In the genomic region with DNA sequence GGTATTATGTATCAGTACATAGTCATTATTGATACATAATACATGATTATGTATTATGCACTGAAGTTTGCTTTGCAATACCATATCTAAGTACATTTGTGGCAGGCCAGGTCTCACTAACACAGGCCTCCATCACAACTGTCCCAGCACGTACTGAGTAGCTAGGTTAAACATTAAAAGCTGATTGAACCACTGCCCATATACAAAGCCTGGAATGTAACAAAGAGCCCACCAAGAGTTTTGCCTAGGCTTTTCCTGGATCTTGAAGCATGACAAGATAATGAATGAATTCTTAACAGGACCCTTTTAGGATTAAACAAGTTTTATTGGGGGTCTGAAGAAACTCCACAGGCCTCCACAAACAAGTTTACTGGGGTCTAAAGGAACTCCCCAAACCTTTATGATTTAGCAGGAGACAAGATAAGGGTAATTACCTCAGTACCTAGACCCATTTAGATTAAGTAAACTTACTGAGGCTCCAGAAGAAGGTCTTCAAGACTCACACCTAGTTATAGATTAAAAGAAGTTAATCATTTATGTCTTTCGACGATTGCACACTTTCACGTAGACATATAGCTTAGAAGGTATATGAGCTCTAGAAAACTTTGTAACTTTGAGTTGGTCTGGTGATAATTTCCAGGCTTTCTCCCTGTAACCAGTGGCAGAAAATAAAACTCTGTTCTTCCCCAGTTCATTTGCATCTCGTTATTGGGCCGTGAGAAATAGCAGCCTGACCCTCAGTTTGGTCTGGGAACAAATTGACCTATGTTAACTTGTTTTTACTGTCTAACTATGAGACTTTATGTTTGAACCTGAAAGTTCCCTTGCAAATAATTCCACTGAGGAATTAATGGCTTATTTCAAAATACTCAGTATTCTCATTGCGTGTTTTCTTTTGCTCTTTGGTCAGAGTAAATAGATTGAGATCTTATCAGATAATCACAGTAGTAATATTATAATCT, we compare ENCODE assay signal across 28 cellular contexts.
A peak's percentile ranks its signal among the peaks of the same experiment; 100 is the strongest.
DNase-seq lines count a peak whose midpoint lies in the region; ATAC-seq, FAIRE-seq and TF ChIP-seq lines count a peak whose summit lies in the region.
"Had no signal": no experiment of that assay in that cellular context is flagged by ENCODE, and none has a peak within 500 bp of the region (broad histone marks: within the 10 kb centered on the region; RNA-seq: fewer than 3 reads in every experiment).

No MANE protein-coding gene starts in this region.

- H3K4me3 Mint-ChIP-seq in type B pancreatic cell = peak overlapping the region; percentile 8
- H3K4me3 Mint-ChIP-seq: activated CD8-positive, alpha-beta memory T cell treated with anti-CD3 and anti-CD28 coated beads, Interleukin-2, amount 10 ng/mL, durations not matched to agents 7 days and 5 days; effector memory CD8-positive, alpha-beta T cell; naive thymus-derived CD4-positive, alpha-beta T cell; stimulated activated effector memory CD8-positive, alpha-beta T cell treated with anti-CD3 and anti-CD28 coated beads, Interleukin-12 subunit alpha, Interleukin-12 subunit beta, amount 100 ng/mL, for 72 hours had no signal

- peak overlapping the region in 1 of 2 donors; percentile 28 for H3K27ac ChIP-seq in kidney (ENCODE audit: low read depth in 2 of 2, low read length in 2 of 2)
- H3K27ac ChIP-seq in WERI-Rb-1 = no peak overlapping the region
- no peak overlapping the region for H3K27ac ChIP-seq in body of pancreas
- H3K27ac ChIP-seq: ascending aorta, C4-2B, transverse colon had no signal

- peak; percentile 76 for FAIRE-seq in GM18507 (lab: Jason Lieb, UNC)
- FAIRE-seq in kidney (lab: Jason Lieb, UNC) = peak; percentile 81
- FAIRE-seq: K562 had no signal

- H3K27me3 ChIP-seq in WERI-Rb-1 (ENCODE audit: insufficient read depth, low read depth, severe bottlenecking) = peaks cover 4% of the 10 kb centered on the region
- no peaks in the 10 kb centered on the region for H3K27me3 ChIP-seq in body of pancreas
- H3K27me3 ChIP-seq: ascending aorta, transverse colon had no signal

- H3K27ac Mint-ChIP-seq in type B pancreatic cell = peak overlapping the region; percentile 24
- H3K27ac Mint-ChIP-seq: activated CD8-positive, alpha-beta memory T cell treated with anti-CD3 and anti-CD28 coated beads, Interleukin-2, amount 10 ng/mL, durations not matched to agents 7 days and 5 days; effector memory CD8-positive, alpha-beta T cell; naive thymus-derived CD4-positive, alpha-beta T cell; stimulated activated effector memory CD8-positive, alpha-beta T cell treated with anti-CD3 and anti-CD28 coated beads, Interleukin-12 subunit alpha, Interleukin-12 subunit beta, amount 100 ng/mL, for 72 hours had no signal

- H3K4me1 ChIP-seq in kidney (ENCODE audit: control insufficient read depth in 1 of 2, insufficient read depth in 1 of 2, low read depth in 1 of 2, low read length in 2 of 2) (no peaks in the 10 kb centered on the region), body of pancreas (no peaks in the 10 kb centered on the region)
- H3K4me1 ChIP-seq: ascending aorta, transverse colon had no signal

- ATAC-seq in body of pancreas = no peak
- ATAC-seq: activated CD8-positive, alpha-beta memory T cell treated with anti-CD3 and anti-CD28 coated beads, Interleukin-2, amount 10 ng/mL, durations not matched to agents 7 days and 5 days; effector memory CD8-positive, alpha-beta T cell; K562; naive thymus-derived CD4-positive, alpha-beta T cell; Right ventricle myocardium inferior; stimulated activated effector memory CD8-positive, alpha-beta T cell treated with anti-CD3 and anti-CD28 coated beads, Interleukin-12 subunit alpha, Interleukin-12 subunit beta, amount 100 ng/mL, for 72 hours had no signal

- H3K9ac ChIP-seq in kidney (ENCODE audit: low read length in 2 of 2) = no peak overlapping the region
- H3K9ac ChIP-seq: SK-N-SH had no signal

- no peaks in the 10 kb centered on the region for H3K9me3 Mint-ChIP-seq in type B pancreatic cell
- H3K9me3 Mint-ChIP-seq: effector memory CD8-positive, alpha-beta T cell; naive thymus-derived CD4-positive, alpha-beta T cell; stimulated activated effector memory CD8-positive, alpha-beta T cell treated with anti-CD3 and anti-CD28 coated beads, Interleukin-12 subunit alpha, Interleukin-12 subunit beta, amount 100 ng/mL, for 72 hours had no signal

- no peak for TF ChIP-seq POLR2A in body of pancreas (IDR thresholded peaks at IDR 0.05)

- no peak for DNase-seq in GM18507 (ENCODE audit: extremely low spot score, insufficient read length, low read depth)
- DNase-seq in NCI-H69 (lab: John Stamatoyannopoulos, UW) = peak; percentile 71
- DNase-seq in kidney = no peak
- DNase-seq in type B pancreatic cell (ENCODE audit: extremely low spot score, unreplicated experiment) = no peak
- no peak for DNase-seq in WERI-Rb-1
- no peak for DNase-seq in body of pancreas
- no peak for DNase-seq in H4 (ENCODE audit: low spot score)
- DNase-seq: activated CD8-positive, alpha-beta memory T cell treated with anti-CD3 and anti-CD28 coated beads, Interleukin-2, amount 10 ng/mL, durations not matched to agents 7 days and 5 days; activated T-cell treated with anti-CD3 and anti-CD28 coated beads, Interleukin-2, amount 50 U/mL, for 48 hours; caudate nucleus; cortex of kidney; effector memory CD8-positive, alpha-beta T cell; erythroblast; glutamatergic neuron; islet precursor cell; naive thymus-derived CD4-positive, alpha-beta T cell; NCI-H1092; NCI-H187 treated with DMSO at 0.1 percent for 48 hours; NCI-H2171 treated with DMSO at 0.1 percent for 48 hours; NCI-H510A; nucleus accumbens; SK-N-SH; transverse colon had no signal

- no peaks in the 10 kb centered on the region for H3K9me3 ChIP-seq in kidney (ENCODE audit: control insufficient read depth in 1 of 2, low read length in 2 of 2)
- no peaks in the 10 kb centered on the region for H3K9me3 ChIP-seq in WERI-Rb-1 (ENCODE audit: severe bottlenecking)
- H3K9me3 ChIP-seq in body of pancreas = no peaks in the 10 kb centered on the region
- H3K9me3 ChIP-seq: ascending aorta, SK-N-SH, transverse colon had no signal

- H3K4me1 Mint-ChIP-seq in type B pancreatic cell (ENCODE audit: unreplicated experiment) = peaks cover 12% of the 10 kb centered on the region
- H3K4me1 Mint-ChIP-seq: activated CD8-positive, alpha-beta memory T cell treated with anti-CD3 and anti-CD28 coated beads, Interleukin-2, amount 10 ng/mL, durations not matched to agents 7 days and 5 days; naive thymus-derived CD4-positive, alpha-beta T cell; stimulated activated effector memory CD8-positive, alpha-beta T cell treated with anti-CD3 and anti-CD28 coated beads, Interleukin-12 subunit alpha, Interleukin-12 subunit beta, amount 100 ng/mL, for 72 hours had no signal

- no peak overlapping the region for H3K4me3 ChIP-seq in kidney (ENCODE audit: low read length in 2 of 2)
- H3K4me3 ChIP-seq in WERI-Rb-1 (ENCODE audit: low read depth, low read length) = no peak overlapping the region
- H3K4me3 ChIP-seq in body of pancreas = no peak overlapping the region
- H3K4me3 ChIP-seq: ascending aorta, K562, transverse colon had no signal

- no peaks in the 10 kb centered on the region for H3K36me3 Mint-ChIP-seq in type B pancreatic cell
- H3K36me3 Mint-ChIP-seq: naive thymus-derived CD4-positive, alpha-beta T cell; stimulated activated effector memory CD8-positive, alpha-beta T cell treated with anti-CD3 and anti-CD28 coated beads, Interleukin-12 subunit alpha, Interleukin-12 subunit beta, amount 100 ng/mL, for 72 hours had no signal

- intact Hi-C loops in kidney (cut with DNase I) (no loop called here), body of pancreas (cut with DNase I) (no loop called here)

- no peaks in the 10 kb centered on the region for H3K27me3 Mint-ChIP-seq in type B pancreatic cell
- H3K27me3 Mint-ChIP-seq: activated CD8-positive, alpha-beta memory T cell treated with anti-CD3 and anti-CD28 coated beads, Interleukin-2, amount 10 ng/mL, durations not matched to agents 7 days and 5 days; effector memory CD8-positive, alpha-beta T cell; naive thymus-derived CD4-positive, alpha-beta T cell had no signal

- H3K36me3 ChIP-seq in kidney (ENCODE audit: control insufficient read depth in 1 of 2, insufficient read depth in 2 of 2, low read length in 2 of 2) (no peaks in the 10 kb centered on the region), WERI-Rb-1 (no peaks in the 10 kb centered on the region), body of pancreas (replicated peaks in 1 of 2; ENCODE audit: insufficient read depth in 1 of 2, low read depth in 2 of 2) (no peaks in the 10 kb centered on the region)
- H3K36me3 ChIP-seq: ascending aorta, transverse colon had no signal

- WGBS in body of pancreas, 2 donors = 39 to 49% methylated on average over 7 of the region's 7 CpGs

- TF ChIP-seq CTCF in kidney (IDR thresholded peaks at IDR 0.05; ENCODE audit: borderline replicate concordance, extremely low read depth, insufficient read depth) (no peak), type B pancreatic cell (conservative IDR thresholded peaks at IDR 0.05) (no peak), WERI-Rb-1 (IDR thresholded peaks at IDR 0.05; ENCODE audit: low read depth, low read length) (no peak), body of pancreas (IDR thresholded peaks at IDR 0.05) (no peak)
